Comparison of ENCODE assay signal across 15 cellular contexts in genomic region chr12:116391501-116391900, GRCh38.
DNase-seq lines count a peak whose midpoint lies in the region; ATAC-seq and TF ChIP-seq lines count a peak whose summit lies in the region.
"Had no signal": no experiment of that assay in that cellular context is flagged by ENCODE, and none has a peak within 500 bp of the region (broad histone marks: within the 10 kb centered on the region; RNA-seq: fewer than 3 reads in every experiment).

No MANE protein-coding gene starts in this region.

- no peak overlapping the region for H2BK5ac ChIP-seq in IMR-90 (ENCODE audit: low read depth, low read length, poor library complexity, severe bottlenecking)
- no peak overlapping the region for H2BK5ac ChIP-seq in mesenchymal stem cell (ENCODE audit: low read depth, low read length, poor library complexity, severe bottlenecking)

- no peaks in the 10 kb centered on the region for H3K27me3 ChIP-seq in IMR-90 (ENCODE audit: control insufficient read depth, insufficient read depth, low read length)
- H3K27me3 ChIP-seq in Panc1 (ENCODE audit: control insufficient read depth, insufficient read depth, low read length) = no peaks in the 10 kb centered on the region
- H3K27me3 ChIP-seq in mesenchymal stem cell (ENCODE audit: control insufficient read depth in 1 of 2, insufficient read depth in 1 of 2, low read length in 2 of 2) = no peaks in the 10 kb centered on the region
- H3K27me3 ChIP-seq in smooth muscle cell (ENCODE audit: low read depth) = no peaks in the 10 kb centered on the region
- H3K27me3 ChIP-seq in WERI-Rb-1 (ENCODE audit: insufficient read depth, low read depth, severe bottlenecking) = no peaks in the 10 kb centered on the region
- H3K27me3 ChIP-seq: BLaER1 had no signal

- CTCF ChIA-PET in IMR-90 (lab: Yijun Ruan, JAX) = interaction anchor here (0.6 kb wide), 1 partner anchor 268 kb away, joined by 8 read pairs; no protein-coding TSS in a partner anchor
- CTCF ChIA-PET in Panc1 (lab: Charles Lee) = no interaction called here

- H3K9me3 ChIP-seq in IMR-90 (ENCODE audit: control insufficient read depth, insufficient read depth, low read length) = peaks cover 7% of the 10 kb centered on the region; the same call in 1 of the 2 replicates
- no peaks in the 10 kb centered on the region for H3K9me3 ChIP-seq in Panc1 (ENCODE audit: control insufficient read depth, insufficient read depth, low read depth, low read length)
- peaks cover 5% of the 10 kb centered on the region for H3K9me3 ChIP-seq in mesenchymal stem cell (ENCODE audit: control insufficient read depth, low read length)
- H3K9me3 ChIP-seq in smooth muscle cell (replicated peaks; ENCODE audit: low read depth) = no peaks in the 10 kb centered on the region
- H3K9me3 ChIP-seq in WERI-Rb-1 (ENCODE audit: severe bottlenecking) = no peaks in the 10 kb centered on the region

- no peaks in the 10 kb centered on the region for H3K36me3 ChIP-seq in IMR-90 (ENCODE audit: control insufficient read depth, insufficient read depth, low read length)
- no peaks in the 10 kb centered on the region for H3K36me3 ChIP-seq in Panc1 (ENCODE audit: control insufficient read depth, insufficient read depth, low read length)
- no peaks in the 10 kb centered on the region for H3K36me3 ChIP-seq in mesenchymal stem cell (ENCODE audit: control insufficient read depth in 1 of 2, insufficient read depth in 2 of 2, low read depth in 1 of 2, low read length in 2 of 2)
- no peaks in the 10 kb centered on the region for H3K36me3 ChIP-seq in smooth muscle cell (ENCODE audit: low read depth)
- H3K36me3 ChIP-seq in WERI-Rb-1 = no peaks in the 10 kb centered on the region
- H3K36me3 ChIP-seq: BLaER1 had no signal

- peak overlapping the region; percentile 88; the same call in 2 of the 3 replicates for H2BK15ac ChIP-seq in IMR-90 (ENCODE audit: low read depth, low read length)
- H2BK15ac ChIP-seq in mesenchymal stem cell (ENCODE audit: low read depth, poor library complexity, severe bottlenecking) = no peak overlapping the region

- H2AK9ac ChIP-seq in IMR-90 (replicated peaks; ENCODE audit: low read depth, low read length, poor library complexity) = no peak overlapping the region

- no peak overlapping the region for H2BK12ac ChIP-seq in mesenchymal stem cell (ENCODE audit: low read length in 2 of 2)

- in situ Hi-C loops in IMR-90 (cut with MboI; ENCODE audit: low sequenced_read_pairs) = no loop called here
- in situ Hi-C loops in Panc1 (cut with HindIII; ENCODE audit: low pct_unique_long_range_greater_than_20kb, low sequenced_read_pairs) = no loop called here

- H3K4me3 ChIP-seq in IMR-90 (ENCODE audit: insufficient read depth, low read depth, low read length) (no peak overlapping the region), Panc1 (ENCODE audit: low read depth in 2 of 2, low read length in 2 of 2) (no peak overlapping the region), mesenchymal stem cell (ENCODE audit: insufficient read depth in 1 of 2, low read depth in 1 of 2, low read length in 2 of 2) (no peak overlapping the region), smooth muscle cell (no peak overlapping the region), WERI-Rb-1 (ENCODE audit: low read depth, low read length) (no peak overlapping the region)
- H3K4me3 ChIP-seq: BLaER1, GM12878 had no signal

- WGBS in IMR-90 (ENCODE audit: extremely low coverage in 2 of 2, insufficient read length in 1 of 2), 2 experiments = no CpG with 5 or more reads among the region's 3 CpGs
- WGBS in mesenchymal stem cell = 94% methylated on average over 3 of the region's 3 CpGs
- 50% methylated on average over 3 of the region's 3 CpGs for WGBS in smooth muscle cell (ENCODE audit: low lambda C conversion rate)

- no peak overlapping the region; the same call in 1 of the 2 replicates for H4K5ac ChIP-seq in IMR-90 (ENCODE audit: low read depth, low read length)

- H2BK120ac ChIP-seq in IMR-90 (ENCODE audit: low read depth, low read length) (peak overlapping the region; percentile 81), mesenchymal stem cell (ENCODE audit: low read depth, low read length) (no peak overlapping the region)

- H3K4ac ChIP-seq in IMR-90 (ENCODE audit: low read depth, low read length) (peak overlapping the region; percentile 79), mesenchymal stem cell (ENCODE audit: low read depth in 1 of 2, low read length in 2 of 2) (no peak overlapping the region)

- H3K14ac ChIP-seq in IMR-90 (replicated peaks; ENCODE audit: low read depth, low read length) (peak overlapping the region; percentile 78; the same call in 1 of the 2 replicates), mesenchymal stem cell (ENCODE audit: low read length in 2 of 2) (no peak overlapping the region)

- DNase-seq in IMR-90 (no peak), Panc1 (ENCODE audit: low read depth, low spot score) (no peak), mesenchymal stem cell (no peak), smooth muscle cell (lab: John Stamatoyannopoulos, UW; ENCODE audit: unreplicated experiment) (no peak), NCI-H128 (lab: John Stamatoyannopoulos, UW; ENCODE audit: unreplicated experiment) (no peak), WERI-Rb-1 (no peak)
- DNase-seq in activated effector memory CD4-positive, alpha-beta T cell treated with Interleukin-2 at 50 U/mL for 16 hours = no peak
- DNase-seq: ACHN; CD4-positive, alpha-beta memory T cell; DMS153; DND-41; GOT3; H9 had no signal

- H3K18ac ChIP-seq in IMR-90 (ENCODE audit: low read depth, low read length) (0 out of 2 replicates have a peak overlapping the region, but pooled peaks have one; percentile 14), mesenchymal stem cell (ENCODE audit: low read depth in 1 of 2, low read length in 2 of 2) (no peak overlapping the region)

- H3K27ac ChIP-seq in IMR-90 (ENCODE audit: insufficient read depth, low read length) = 0 out of 2 replicates have a peak overlapping the region, but pooled peaks have one; percentile 3
- peak overlapping the region; percentile 88 for H3K27ac ChIP-seq in Panc1 (ENCODE audit: low read length)
- H3K27ac ChIP-seq in mesenchymal stem cell (ENCODE audit: low read length, poor library complexity, severe bottlenecking) = peak overlapping the region; percentile 13
- peak overlapping the region; percentile 79 for H3K27ac ChIP-seq in smooth muscle cell (ENCODE audit: low read depth)
- H3K27ac ChIP-seq in WERI-Rb-1 = no peak overlapping the region
- H3K27ac ChIP-seq: BLaER1 had no signal

- H3K4me2 ChIP-seq in IMR-90 (ENCODE audit: low read depth, low read length) = no peak overlapping the region
- H3K4me2 ChIP-seq in mesenchymal stem cell (ENCODE audit: low read length, poor library complexity, severe bottlenecking) = no peak overlapping the region
- peak overlapping the region; percentile 68 for H3K4me2 ChIP-seq in smooth muscle cell
- H3K4me2 ChIP-seq: BLaER1 had no signal

- H3K4me1 ChIP-seq in IMR-90 (ENCODE audit: control insufficient read depth, insufficient read depth, low read length) (peaks cover 21% of the 10 kb centered on the region), Panc1 (ENCODE audit: control insufficient read depth, insufficient read depth, low read length) (peaks cover 39% of the 10 kb centered on the region), mesenchymal stem cell (ENCODE audit: control insufficient read depth, insufficient read depth, low read depth, low read length) (peaks cover 8% of the 10 kb centered on the region), smooth muscle cell (ENCODE audit: low read depth) (peaks cover 4% of the 10 kb centered on the region)
- H3K4me1 ChIP-seq: BLaER1 had no signal

- peak overlapping the region; percentile 67 for H2BK20ac ChIP-seq in IMR-90 (ENCODE audit: low read depth, low read length)

- POLR2A ChIA-PET in IMR-90 (lab: Charles Lee; ENCODE audit: unreplicated experiment) = interaction anchor here (0.7 kb wide), 1 partner anchor 13 kb away, joined by 3 read pairs; no protein-coding TSS in a partner anchor
- POLR2A ChIA-PET in Panc1 (lab: Charles Lee) = no interaction called here

- no peak overlapping the region for H3K56ac ChIP-seq in IMR-90 (ENCODE audit: extremely low read depth, insufficient read depth, low read length)

- intact Hi-C loops in IMR-90 (cut with micrococcal nuclease) (no loop called here), Panc1 (cut with micrococcal nuclease; ENCODE audit: unreplicated experiment) (no loop called here)

- no peak for TF ChIP-seq CTCF in IMR-90 (conservative IDR thresholded peaks at IDR 0.05; ENCODE audit: low read depth, low read length)
- TF ChIP-seq CTCF in Panc1 (IDR thresholded peaks at IDR 0.05) = no peak
- TF ChIP-seq CTCF in smooth muscle cell (IDR thresholded peaks at IDR 0.05; ENCODE audit: borderline replicate concordance, insufficient read depth, poor library complexity, severe bottlenecking) = no peak
- no peak for TF ChIP-seq CTCF in WERI-Rb-1 (IDR thresholded peaks at IDR 0.05; ENCODE audit: low read depth, low read length)

- H4K20me1 ChIP-seq in IMR-90 (ENCODE audit: insufficient read depth, low read length) = no peaks in the 10 kb centered on the region; the same call in 1 of the 2 replicates
- H4K20me1 ChIP-seq in smooth muscle cell (ENCODE audit: low read depth) = no peaks in the 10 kb centered on the region
- H4K20me1 ChIP-seq: BLaER1 had no signal

- peaks cover 30% of the 10 kb centered on the region for H3F3A ChIP-seq in smooth muscle cell (ENCODE audit: low read depth)

- H4K91ac ChIP-seq in IMR-90 (ENCODE audit: insufficient read depth, low read depth, low read length) (peak overlapping the region; percentile 71), mesenchymal stem cell (ENCODE audit: low read length) (no peak overlapping the region)

- no peak for TF ChIP-seq RAD21 in IMR-90 (IDR thresholded peaks at IDR 0.05; ENCODE audit: low read length)

- H3K9ac ChIP-seq in IMR-90 (ENCODE audit: low read depth, low read length) = no peak overlapping the region
- no peak overlapping the region for H3K9ac ChIP-seq in mesenchymal stem cell (ENCODE audit: low read length)
- no peak overlapping the region for H3K9ac ChIP-seq in smooth muscle cell (ENCODE audit: low read depth)
- H3K9ac ChIP-seq: BLaER1 had no signal

- no TSS peak for BruUV-seq in IMR-90 (replicated peaks; lab: Mats Ljungman, UMichigan)
- no TSS peak for BruUV-seq in Panc1 (replicated peaks; lab: Mats Ljungman, UMichigan)

- H4K8ac ChIP-seq in IMR-90 (ENCODE audit: low read depth in 2 of 2, low read length in 2 of 2) = no peak overlapping the region
- H4K8ac ChIP-seq in mesenchymal stem cell (ENCODE audit: low read length) = no peak overlapping the region

- H2AFZ ChIP-seq in IMR-90 (replicated peaks; ENCODE audit: low read length, poor library complexity) (peak overlapping the region; percentile 17), mesenchymal stem cell (ENCODE audit: low read depth, low read length) (no peak overlapping the region), smooth muscle cell (ENCODE audit: low read depth) (peak overlapping the region; percentile 55)

- H3K9me1 ChIP-seq in IMR-90 (ENCODE audit: insufficient read depth, low read length) = peaks cover 22% of the 10 kb centered on the region

- TF ChIP-seq POLR2A in IMR-90 (IDR thresholded peaks at IDR 0.05; ENCODE audit: low read depth, low read length) = no peak

- dilution Hi-C loops in IMR-90 (cut with HindIII; ENCODE audit: low sequenced_read_pairs, unreplicated experiment) = no loop called here

- H3K79me1 ChIP-seq in IMR-90 (ENCODE audit: low read depth in 1 of 2, low read length in 2 of 2) (peaks cover 0 to 13% of the 10 kb centered on the region in 2 experiments; a peak in 2 of 4 replicates), mesenchymal stem cell (replicated peaks; ENCODE audit: low read length, poor library complexity, severe bottlenecking) (no peaks in the 10 kb centered on the region)

- ATAC-seq in IMR-90 (ENCODE audit: low read depth) (no peak), Panc1 (no peak)
- ATAC-seq: GM12878 had no signal

- no peaks in the 10 kb centered on the region for H3K79me2 ChIP-seq in smooth muscle cell (ENCODE audit: low read depth)

- H3K23ac ChIP-seq in IMR-90 (ENCODE audit: low read depth, low read length) (no peak overlapping the region), mesenchymal stem cell (ENCODE audit: low read length in 2 of 2) (no peak overlapping the region)

- H2AK5ac ChIP-seq in IMR-90 (ENCODE audit: low read depth, low read length) (peak overlapping the region; percentile 97), mesenchymal stem cell (ENCODE audit: low read length, severe bottlenecking) (no peak overlapping the region)
